In genomic region chr6:55474386-55474785, GRCh38 we compare ENCODE assay signal across 1 cellular context.
TF ChIP-seq lines count a peak whose summit lies in the region.

No MANE protein-coding gene starts in this region.

TF ChIP-seq in WTC11, 78 proteins besides CTCF, POLR2A, EP300 and RAD21 (continued from another document):
- no peak for TF ChIP-seq FOXP4 (CRISPR knock-in tag; IDR thresholded peaks at IDR 0.05)
- no peak for TF ChIP-seq ZBTB43 (CRISPR knock-in tag; IDR thresholded peaks at IDR 0.05)
- no peak for TF ChIP-seq ZNF317 (CRISPR knock-in tag; IDR thresholded peaks at IDR 0.05; ENCODE audit: borderline replicate concordance, low read depth)
- TF ChIP-seq FOXJ3 (CRISPR knock-in tag; IDR thresholded peaks at IDR 0.05; ENCODE audit: borderline replicate concordance), result no peak
- TF ChIP-seq AFF4 (CRISPR knock-in tag; IDR thresholded peaks at IDR 0.05; ENCODE audit: borderline replicate concordance), result no peak
- TF ChIP-seq ZNF263 (CRISPR knock-in tag; IDR thresholded peaks at IDR 0.05; ENCODE audit: low read depth), result no peak
- TF ChIP-seq NR1H2 (CRISPR knock-in tag; IDR thresholded peaks at IDR 0.05), result no peak
- TF ChIP-seq ATF2 (CRISPR knock-in tag; IDR thresholded peaks at IDR 0.05; ENCODE audit: borderline replicate concordance, low read depth), result no peak
- TF ChIP-seq TEAD1 (CRISPR knock-in tag; IDR thresholded peaks at IDR 0.05), result no peak
- no peak for TF ChIP-seq SMAD3 (CRISPR knock-in tag; IDR thresholded peaks at IDR 0.05; ENCODE audit: borderline replicate concordance)
TF ChIP-seq in WTC11: peak in this region for 0.
